20 cellular contexts compared by ENCODE assay signal in the genomic region with DNA sequence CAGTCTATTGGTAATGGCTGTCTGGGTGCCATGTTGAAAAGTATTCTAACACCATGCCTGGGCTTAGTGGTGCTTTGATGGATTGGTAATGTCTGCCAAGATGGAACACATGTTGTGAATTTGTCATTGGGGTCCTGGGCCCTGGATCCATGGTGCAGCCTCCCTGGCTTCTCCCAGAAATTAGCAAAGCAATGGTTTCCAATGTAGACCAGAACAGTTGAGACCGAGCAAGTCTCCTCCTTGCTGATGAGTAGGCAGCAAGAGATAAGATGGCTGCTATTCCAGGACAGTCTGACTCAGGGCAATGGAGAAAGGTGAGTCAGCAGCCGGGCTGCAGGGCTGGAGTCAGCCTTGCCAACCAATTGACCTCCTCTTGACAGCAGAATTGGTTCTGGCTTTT. TPM values are rescaled to one million over a fixed set of nuclear protein-coding genes. Genes with fewer than 3 reads are reported as not detected.
DNase-seq lines count a peak whose midpoint lies in the region; ATAC-seq lines count a peak whose summit lies in the region.
"Had no signal": no experiment of that assay in that cellular context is flagged by ENCODE, and none has a peak within 500 bp of the region (broad histone marks: within the 10 kb centered on the region; RNA-seq: fewer than 3 reads in every experiment).

No MANE protein-coding gene starts in this region.

- ATAC-seq in GM18868 (IDR thresholded peaks at IDR 0.05; ENCODE audit: unreplicated experiment) (no peak), HG03469 (IDR thresholded peaks at IDR 0.05; ENCODE audit: unreplicated experiment) (no peak)
- ATAC-seq: SK-N-SH treated with all-trans-retinoic acid at 6 μM for 48 hours had no signal

- peak; percentile 21 for DNase-seq in DMS53 (lab: John Stamatoyannopoulos, UW)
- no peak for DNase-seq in DMS53 treated with DMSO at 0.1 percent for 48 hours (lab: John Stamatoyannopoulos, UW; ENCODE audit: unreplicated experiment)
- peak; percentile 5 for DNase-seq in LHCN-M2 (ENCODE audit: low read depth)
- DNase-seq in SW480 (ENCODE audit: low spot score), result peak; percentile 66
- peak; percentile 38 for DNase-seq in kidney tubule cell (ENCODE audit: low spot score)
- DNase-seq in CD1c-positive myeloid dendritic cell (ENCODE audit: extremely low spot score), result no peak
- DNase-seq: DMS153; GF-D8; H7; Kasumi-1; NCI-H146; NCI-H2081 treated with DMSO at 0.1 percent for 48 hours; NCI-H345; NCI-H69; NK-92 treated with Interleukin-12 subunit alpha and Interleukin-12 subunit beta, amount 100 ng/mL, for 24 hours; PC-9; SHP77 had no signal

RNA-seq across cellular contexts. Expression of gene GPR139, which starts 30.8 kb away (rescaled TPM):
- not detected in 2 replicates for total RNA-seq in LHCN-M2 (2014; rRNA removed)
- not detected for polyA plus RNA-seq in LHCN-M2 (2012)
- total RNA-seq: H7, PC-9 had no signal

Comparison
In these comparisons a context has a peak if more than half of its experiments do, and no peak if none do; other contexts are left out.
1. DNase-seq: peak in DMS53 (single experiment), LHCN-M2 (single experiment), SW480 (single experiment) and kidney tubule cell (single experiment); none in DMS53 treated with DMSO at 0.1 percent for 48 hours (single experiment) and CD1c-positive myeloid dendritic cell (single experiment).